In genomic region chr9:136712690-136713554, GRCh38 we compare ENCODE assay signal across 11 cellular contexts. TPM values are rescaled to one million over a fixed set of nuclear protein-coding genes. Genes with fewer than 3 reads are reported as not detected.
DNase-seq lines count a peak whose midpoint lies in the region; ATAC-seq, FAIRE-seq and TF ChIP-seq lines count a peak whose summit lies in the region.
"Had no signal": no experiment of that assay in that cellular context is flagged by ENCODE, and none has a peak within 500 bp of the region (broad histone marks: within the 10 kb centered on the region; RNA-seq: fewer than 3 reads in every experiment).

No MANE protein-coding gene starts in this region.

- ATAC-seq in RWPE2 (ENCODE audit: low read depth) = no peak; the same call in 2 of the 3 replicates
- peak in 1 of 4 donors; percentile 4 for ATAC-seq in pancreas
- no peak for ATAC-seq in GM19455 (IDR thresholded peaks at IDR 0.05; ENCODE audit: unreplicated experiment)
- no peak for ATAC-seq in GM21529 (IDR thresholded peaks at IDR 0.05; ENCODE audit: unreplicated experiment)

- H3K4me2 ChIP-seq in BLaER1 = peak overlapping the region; percentile 97

- H3K27me3 ChIP-seq in BLaER1 (no peaks in the 10 kb centered on the region), RWPE2 (ENCODE audit: insufficient read depth, poor library complexity, severe bottlenecking) (peaks cover 12% of the 10 kb centered on the region), pancreas (no peaks in the 10 kb centered on the region)

- no peak for FAIRE-seq in pancreas (lab: Jason Lieb, UNC)

- H3K36me3 ChIP-seq in BLaER1 (peaks cover 25% of the 10 kb centered on the region), RWPE2 (ENCODE audit: low read depth) (no peaks in the 10 kb centered on the region), pancreas (no peaks in the 10 kb centered on the region)

- H4K20me1 ChIP-seq in BLaER1 = peaks cover 48% of the 10 kb centered on the region

- 8 to 11% methylated on average over 38 to 56 of the region's 57 CpGs for WGBS in pancreas, 2 donors

- H3K4me1 ChIP-seq in BLaER1 = peaks cover 86% of the 10 kb centered on the region
- no peaks in the 10 kb centered on the region for H3K4me1 ChIP-seq in RWPE2 (ENCODE audit: insufficient read depth, poor library complexity, severe bottlenecking)
- peaks cover 0 to 6% (median 3%) of the 10 kb centered on the region in 3 donors for H3K4me1 ChIP-seq in pancreas

- TF ChIP-seq CTCF in RWPE2 (IDR thresholded peaks at IDR 0.05; ENCODE audit: poor library complexity, severe bottlenecking) (no peak), fibroblast of pulmonary artery (IDR thresholded peaks at IDR 0.05; ENCODE audit: low read length, missing control alignments) (no peak), pancreas (IDR thresholded peaks at IDR 0.05) (no peak)

- peak overlapping the region; percentile 93 for H3K9ac ChIP-seq in BLaER1

- peak overlapping the region; percentile 94 for H3K4me3 ChIP-seq in BLaER1
- H3K4me3 ChIP-seq in RWPE2 (ENCODE audit: severe bottlenecking) = peak overlapping the region; percentile 38
- H3K4me3 ChIP-seq in fibroblast of pulmonary artery (replicated peaks; ENCODE audit: low read depth, low read length) = peak overlapping the region; percentile 64
- peak overlapping the region; percentile 37 to 57 (median 48) for H3K4me3 ChIP-seq in pancreas

- H3K27ac ChIP-seq in BLaER1 (peak overlapping the region; percentile 92), RWPE2 (ENCODE audit: poor library complexity, severe bottlenecking) (no peak overlapping the region), pancreas (no peak overlapping the region)

- intact Hi-C loops in pancreas (cut with DNase I) = loop anchor here in 1 of 3 donors (10.0 kb wide), 1 partner anchor 228 kb away; the partner anchor contains the start of gene SEC16A

- DNase-seq in RWPE2 (ENCODE audit: low spot score) (no peak), fibroblast of pulmonary artery (ENCODE audit: low read depth) (no peak), pancreas (peak in 4 of 6 donors; percentile 33 to 86 (median 68)), NCI-H2196 treated with DMSO at 0.1 percent for 48 hours (lab: John Stamatoyannopoulos, UW; ENCODE audit: unreplicated experiment) (no peak), DMS114 treated with DMSO at 0.1 percent for 48 hours (lab: John Stamatoyannopoulos, UW; ENCODE audit: unreplicated experiment) (no peak)
- DNase-seq: DMS 273 treated with DMSO at 0.1 percent for 48 hours had no signal

- H3K9me3 ChIP-seq in BLaER1 (no peaks in the 10 kb centered on the region), RWPE2 (ENCODE audit: severe bottlenecking) (no peaks in the 10 kb centered on the region), pancreas (no peaks in the 10 kb centered on the region)

RNA-seq across cellular contexts. Expression of gene DIPK1B, which starts 0.6 kb away (rescaled TPM):
- 1 to 10 TPM; 4.3 to 7.5 (median 5.8) TPM for total RNA-seq in pancreas
- 10 to 100 TPM; 13.2 to 32.3 TPM for polyA plus RNA-seq in pancreas

RNA-seq across cellular contexts. Expression of gene AGPAT2, which starts 25.7 kb away (rescaled TPM):
- 100 to 1,000 TPM in 1 of 6 donors, 10 to 100 TPM in 5; 57.0 to 105 (median 69.5) TPM for total RNA-seq in pancreas
- polyA plus RNA-seq in pancreas = 100 to 1,000 TPM in 1 of 2 donors, 10 to 100 TPM in 1; 94.2 to 158 TPM

RNA-seq across cellular contexts. Expression of gene LCN10, which starts 29.8 kb away (rescaled TPM):
- total RNA-seq in pancreas = 1 to 10 TPM in 4 of 6 donors, under 1 TPM in 2; 0.16 to 1.7 (median 1.4) TPM
- 10 to 100 TPM; 12.4 to 54.0 TPM for polyA plus RNA-seq in pancreas

RNA-seq across cellular contexts. Expression of gene LCN6, which starts 35.4 kb away (rescaled TPM):
- 1 to 10 TPM in 4 of 6 donors, not detected in 2; 1.1 to 5.2 (median 3.2) TPM for total RNA-seq in pancreas
- 10 to 100 TPM; 13.0 to 25.6 TPM for polyA plus RNA-seq in pancreas
- total RNA-seq: pulmonary artery endothelial cell; T-helper 1 cell treated with Interleukin-12 subunit alpha and Interleukin-12 subunit beta and Interleukin-4 antibody, amounts not matched to agents 30 ng/mL and 1 ng/mL, for 36 hours had no signal

RNA-seq across cellular contexts. Expression of gene LCN8, which starts 45.1 kb away (rescaled TPM):
- not detected for total RNA-seq in pancreas
- polyA plus RNA-seq in pancreas = not detected
- total RNA-seq: pulmonary artery endothelial cell; T-helper 1 cell treated with Interleukin-12 subunit alpha and Interleukin-12 subunit beta and Interleukin-4 antibody, amounts not matched to agents 30 ng/mL and 1 ng/mL, for 36 hours had no signal

Comparison
In these comparisons a context has a peak if more than half of its experiments do, and no peak if none do; other contexts are left out.
1. H3K4me3 ChIP-seq: peak in every context shown above with its lines; median percentile 94 in BLaER1; 64 in fibroblast of pulmonary artery; 48 in pancreas; 38 in RWPE2.
2. DNase-seq: peak in pancreas (4 of 6); none in RWPE2 (single experiment), fibroblast of pulmonary artery (single experiment), NCI-H2196 treated with DMSO at 0.1 percent for 48 hours (single experiment) and DMS114 treated with DMSO at 0.1 percent for 48 hours (single experiment).